In the genomic region with DNA sequence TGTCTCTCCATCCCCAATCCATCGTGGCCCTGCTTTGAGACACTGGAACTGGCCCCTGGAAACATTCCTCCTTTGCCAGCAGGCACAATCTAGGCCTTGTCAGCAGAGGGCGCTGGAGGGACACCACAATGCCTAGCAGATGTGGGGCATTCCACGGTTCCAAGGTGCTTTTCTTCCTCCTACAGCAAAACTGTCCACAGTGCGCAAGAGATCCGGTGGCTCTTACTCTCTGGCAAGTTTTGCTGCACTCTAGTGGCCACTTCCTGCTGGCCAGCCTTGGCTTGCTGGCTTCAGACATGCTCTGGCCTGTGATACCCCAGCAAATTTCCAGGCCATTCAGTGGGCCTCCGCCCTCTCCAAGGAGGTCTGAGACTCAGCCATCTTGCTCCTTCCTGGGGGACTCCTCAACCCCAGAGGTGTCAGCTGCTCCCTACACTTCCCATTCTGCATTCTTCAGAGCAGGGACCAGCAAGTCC, we compare ENCODE assay signal across 8 cellular contexts. TPM values are rescaled to one million over a fixed set of nuclear protein-coding genes. Genes with fewer than 3 reads are reported as not detected.
DNase-seq lines count a peak whose midpoint lies in the region; ATAC-seq and TF ChIP-seq lines count a peak whose summit lies in the region.

No MANE protein-coding gene starts in this region.

- ATAC-seq in GM18502 (IDR thresholded peaks at IDR 0.05; ENCODE audit: poor library complexity, unreplicated experiment): no peak

- H3K27me3 ChIP-seq in right atrium auricular region: no peaks in the 10 kb centered on the region

- H3K27ac ChIP-seq in right atrium auricular region: peak overlapping the region in 1 of 2 donors; percentile 10

- H3K4me1 ChIP-seq in right atrium auricular region: no peaks in the 10 kb centered on the region

- DNase-seq in AG10803 (ENCODE audit: low read depth) (peak; percentile 98), H4 (ENCODE audit: low spot score) (peak; percentile 97), NCI-H2029 treated with DMSO at 0.1 percent for 48 hours (lab: John Stamatoyannopoulos, UW) (peak; percentile 82), T-helper 2 cell (peak; percentile 53 to 79 (median 75)), anterior cingulate cortex (lab: John Stamatoyannopoulos, UW) (peak in 55 of 58 donors; percentile 11 to 88 (median 65)), right atrium auricular region (ENCODE audit: low spot score) (peak; percentile 92), retinal pigment epithelial cell (ENCODE audit: low read depth) (peak; percentile 91)

- TF ChIP-seq CTCF in AG10803 (conservative IDR thresholded peaks at IDR 0.05; ENCODE audit: low read length): peak; percentile 99
- TF ChIP-seq CTCF in right atrium auricular region (IDR thresholded peaks at IDR 0.05): peak; percentile 79 to 93
- peak; percentile 94 for TF ChIP-seq CTCF in retinal pigment epithelial cell (conservative IDR thresholded peaks at IDR 0.05; ENCODE audit: low read depth, low read length)

- H3K36me3 ChIP-seq in right atrium auricular region: no peaks in the 10 kb centered on the region

- H3K4me3 ChIP-seq in AG10803 (ENCODE audit: low read length) (no peak overlapping the region), right atrium auricular region (no peak overlapping the region), retinal pigment epithelial cell (ENCODE audit: low read length) (no peak overlapping the region)

- H3K9me3 ChIP-seq in right atrium auricular region: peaks cover 0 to 6% of the 10 kb centered on the region in 2 donors

RNA-seq across cellular contexts. Expression of a gene that starts 17.1 kb away (rescaled TPM):
- total RNA-seq in H4 (2014; rRNA removed; shearing (Covaris generic)): 31.2 and 46.5 TPM in 2 replicates
- 1 to 10 TPM; 9.0 to 9.7 TPM for total RNA-seq in right atrium auricular region

RNA-seq across cellular contexts. Expression of a gene that starts 34.2 kb away (rescaled TPM):
- 12.7 and 24.8 TPM in 2 replicates for total RNA-seq in H4 (2014; rRNA removed; shearing (Covaris generic))
- total RNA-seq in right atrium auricular region: 1 to 10 TPM; 3.3 to 7.7 TPM

RNA-seq across cellular contexts. Expression of a gene that starts 56.3 kb away (rescaled TPM):
- total RNA-seq in H4 (2014; rRNA removed; shearing (Covaris generic)): 159 and 164 TPM in 2 replicates
- total RNA-seq in right atrium auricular region: 10 to 100 TPM; 51.4 to 53.8 TPM
